ENCODE assay signal across 14 cellular contexts in genomic region chr11:78337554-78337924, GRCh38.
"Had no signal": no experiment of that assay in that cellular context is flagged by ENCODE, and none has a peak within 500 bp of the region (broad histone marks: within the 10 kb centered on the region; RNA-seq: fewer than 3 reads in every experiment).

No MANE protein-coding gene starts in this region.

- ATAC-seq: gastroesophageal sphincter; stimulated activated naive CD8-positive, alpha-beta T cell treated with anti-CD3 and anti-CD28 coated beads, Interleukin-15, amount 100 ng/mL, for 72 hours had no signal

- H3K27ac ChIP-seq: gastroesophageal sphincter, left ventricle myocardium inferior, ovary, tibial artery had no signal

- DNase-seq: activated CD4-positive, alpha-beta T cell treated with anti-CD3 and anti-CD28 coated beads for 1 hour; activated CD4-positive, alpha-beta T cell treated with anti-CD3 and anti-CD28 coated beads, Interleukin-2, amount 50 U/mL, for 48 hours; left ventricle myocardium inferior; mesendoderm; ovary; stimulated activated CD4-positive, alpha-beta T cell treated with anti-CD3 and anti-CD28 coated beads, Interleukin-4, amount 100 ng/mL, for 1 hour; stimulated activated CD8-positive, alpha-beta memory T cell treated with anti-CD3 and anti-CD28 coated beads, Interleukin-4, amount 100 ng/mL, for 48 hours; stimulated activated naive CD8-positive, alpha-beta T cell treated with anti-CD3 and anti-CD28 coated beads, Interleukin-15, amount 100 ng/mL, for 72 hours; T-helper 9 cell; tibial artery; uterus had no signal

- H3K27me3 Mint-ChIP-seq: stimulated activated naive CD8-positive, alpha-beta T cell treated with anti-CD3 and anti-CD28 coated beads, Interleukin-15, amount 100 ng/mL, for 72 hours had no signal

- H3K27me3 ChIP-seq: gastroesophageal sphincter, ovary, tibial artery, uterus had no signal

- H3K4me3 ChIP-seq: gastroesophageal sphincter, left ventricle myocardium inferior, ovary, tibial artery, uterus had no signal

- H3K9me3 Mint-ChIP-seq: activated naive CD4-positive, alpha-beta T cell treated with anti-CD3 and anti-CD28 coated beads, Interleukin-2, amount 50 U/mL, for 24 hours had no signal

- H3K36me3 ChIP-seq: gastroesophageal sphincter, left ventricle myocardium inferior, ovary, tibial artery, uterus had no signal

- H3K4me1 Mint-ChIP-seq: activated naive CD4-positive, alpha-beta T cell treated with anti-CD3 and anti-CD28 coated beads, Interleukin-2, amount 50 U/mL, for 24 hours had no signal

- FAIRE-seq: keratinocyte had no signal

- H3K9me3 ChIP-seq: gastroesophageal sphincter, left ventricle myocardium inferior, ovary, tibial artery, uterus had no signal

- H3K27ac Mint-ChIP-seq: activated naive CD4-positive, alpha-beta T cell treated with anti-CD3 and anti-CD28 coated beads, Interleukin-2, amount 50 U/mL, for 24 hours; stimulated activated naive CD8-positive, alpha-beta T cell treated with anti-CD3 and anti-CD28 coated beads, Interleukin-15, amount 100 ng/mL, for 72 hours had no signal

- H3K4me3 Mint-ChIP-seq: activated naive CD4-positive, alpha-beta T cell treated with anti-CD3 and anti-CD28 coated beads, Interleukin-2, amount 50 U/mL, for 24 hours; stimulated activated naive CD8-positive, alpha-beta T cell treated with anti-CD3 and anti-CD28 coated beads, Interleukin-15, amount 100 ng/mL, for 72 hours had no signal

- H3K36me3 Mint-ChIP-seq: activated naive CD4-positive, alpha-beta T cell treated with anti-CD3 and anti-CD28 coated beads, Interleukin-2, amount 50 U/mL, for 24 hours had no signal

- H3K4me1 ChIP-seq: uterus had no signal
